9 cellular contexts compared by ENCODE assay signal in genomic region chr5:72194846-72195245, GRCh38.
A peak's percentile ranks its signal among the peaks of the same experiment; 100 is the strongest.
DNase-seq lines count a peak whose midpoint lies in the region; ATAC-seq and TF ChIP-seq lines count a peak whose summit lies in the region.
"Had no signal": no experiment of that assay in that cellular context is flagged by ENCODE, and none has a peak within 500 bp of the region (broad histone marks: within the 10 kb centered on the region; RNA-seq: fewer than 3 reads in every experiment).

No MANE protein-coding gene starts in this region.

- H3K4me2 ChIP-seq in hepatocyte = no peak overlapping the region

- H3K4me3 Mint-ChIP-seq in activated CD4-positive, alpha-beta T cell treated with anti-CD3 and anti-CD28 coated beads for 36 hours = no peak overlapping the region
- H3K4me3 Mint-ChIP-seq: WTC11 had no signal

- H3K4me3 ChIP-seq in spleen (no peak overlapping the region), hepatocyte (no peak overlapping the region)

- H3K79me2 ChIP-seq in hepatocyte = no peaks in the 10 kb centered on the region

- no peaks in the 10 kb centered on the region for H3K36me3 Mint-ChIP-seq in activated CD4-positive, alpha-beta T cell treated with anti-CD3 and anti-CD28 coated beads for 36 hours (ENCODE audit: low read depth)

- H3K9me2 ChIP-seq in hepatocyte (replicated peaks; ENCODE audit: insufficient read depth) = no peaks in the 10 kb centered on the region

- peaks cover 0 to 19% (median 0%) of the 10 kb centered on the region in 7 donors for H3K27me3 ChIP-seq in spleen (replicated peaks in 1 of 7)
- no peaks in the 10 kb centered on the region for H3K27me3 ChIP-seq in hepatocyte

- TF ChIP-seq CTCF in spleen (IDR thresholded peaks at IDR 0.05 in 8 of 11, conservative IDR thresholded peaks at IDR 0.05 in 3 of 11) (no peak), hepatocyte (IDR thresholded peaks at IDR 0.05; ENCODE audit: poor library complexity) (no peak)

- CTCF ChIA-PET in activated CD4-positive, alpha-beta T cell treated with anti-CD3 and anti-CD28 coated beads for 36 hours (lab: Charles Lee) = interaction anchor here (1.1 kb wide), 1 partner anchor 13 kb away, joined by 5 read pairs; no protein-coding TSS in a partner anchor

- no peak overlapping the region for H2AFZ ChIP-seq in hepatocyte

- TF ChIP-seq POLR2A in spleen (IDR thresholded peaks at IDR 0.05) = no peak

- peak overlapping the region; percentile 44 for H3K27ac Mint-ChIP-seq in activated CD4-positive, alpha-beta T cell treated with anti-CD3 and anti-CD28 coated beads for 36 hours
- H3K27ac Mint-ChIP-seq: WTC11 had no signal

- 76 to 85% (median 83%) methylated on average over 6 of the region's 6 CpGs for WGBS in spleen, 5 donors
- 98% methylated on average over 6 of the region's 6 CpGs for WGBS in hepatocyte (ENCODE audit: low lambda C conversion rate, missing lambda C conversion rate)

- H3K27ac ChIP-seq in spleen (no peak overlapping the region), hepatocyte (no peak overlapping the region)

- H3K4me1 ChIP-seq in spleen (no peaks in the 10 kb centered on the region), hepatocyte (ENCODE audit: insufficient read depth) (no peaks in the 10 kb centered on the region)

- H3K9me3 ChIP-seq in spleen = no peaks in the 10 kb centered on the region
- H3K9me3 ChIP-seq in hepatocyte (ENCODE audit: low read depth) = no peaks in the 10 kb centered on the region

- no peaks in the 10 kb centered on the region for H3K36me3 ChIP-seq in spleen
- no peaks in the 10 kb centered on the region for H3K36me3 ChIP-seq in hepatocyte (replicated peaks; ENCODE audit: insufficient read depth, low read depth)

- peak; percentile 61 for DNase-seq in activated CD4-positive, alpha-beta T cell treated with anti-CD3 and anti-CD28 coated beads for 36 hours
- no peak for DNase-seq in activated CD4-positive, alpha-beta T cell treated with anti-CD3 and anti-CD28 coated beads, Interleukin-2, amount 50 U/mL, for 1 hour
- DNase-seq in OCI-M1 (lab: John Stamatoyannopoulos, UW) (peak; percentile 27), spleen (no peak), NCI-H345 treated with DMSO at 0.1 percent for 48 hours (lab: John Stamatoyannopoulos, UW; ENCODE audit: unreplicated experiment) (no peak), hepatocyte (ENCODE audit: low spot score) (no peak)
- peak; percentile 37 to 38 for DNase-seq in stimulated activated CD8-positive, alpha-beta memory T cell treated with anti-CD3 and anti-CD28 coated beads, Interleukin-15, amount 100 ng/mL, for 48 hours (ENCODE audit: low read depth in 2 of 2)

- H3K27me3 Mint-ChIP-seq in activated CD4-positive, alpha-beta T cell treated with anti-CD3 and anti-CD28 coated beads for 36 hours = peaks cover 47% of the 10 kb centered on the region

- intact Hi-C loops in activated CD4-positive, alpha-beta T cell treated with anti-CD3 and anti-CD28 coated beads for 36 hours (cut with DNase I, micrococcal nuclease) = loop anchor here in 1 of 2 experiments (1.0 kb wide), 1 partner anchor 56 kb away; no protein-coding TSS in a partner anchor
- intact Hi-C loops in spleen (cut with DNase I; ENCODE audit: low total_unique reads) = no loop called here

- peaks cover 10% of the 10 kb centered on the region for H3K4me1 Mint-ChIP-seq in activated CD4-positive, alpha-beta T cell treated with anti-CD3 and anti-CD28 coated beads for 36 hours

- H3K9me3 Mint-ChIP-seq in activated CD4-positive, alpha-beta T cell treated with anti-CD3 and anti-CD28 coated beads for 36 hours (ENCODE audit: low read depth) = no peaks in the 10 kb centered on the region

- POLR2A ChIA-PET in activated CD4-positive, alpha-beta T cell treated with anti-CD3 and anti-CD28 coated beads for 36 hours (lab: Charles Lee) = no interaction called here

- H4K20me1 ChIP-seq in hepatocyte (ENCODE audit: insufficient read depth, poor library complexity, severe bottlenecking) = no peaks in the 10 kb centered on the region

- ATAC-seq in activated CD4-positive, alpha-beta T cell treated with anti-CD3 and anti-CD28 coated beads for 36 hours = peak; percentile 49
- peak; percentile 97 for ATAC-seq in HG02678 (IDR thresholded peaks at IDR 0.05; ENCODE audit: unreplicated experiment)
- ATAC-seq: WTC11 had no signal

Comparison
In these comparisons a context has a peak if more than half of its experiments do, and no peak if none do; other contexts are left out.
1. DNase-seq: peak in activated CD4-positive, alpha-beta T cell treated with anti-CD3 and anti-CD28 coated beads for 36 hours (single experiment), OCI-M1 (single experiment) and stimulated activated CD8-positive, alpha-beta memory T cell treated with anti-CD3 and anti-CD28 coated beads, Interleukin-15, amount 100 ng/mL, for 48 hours (2 of 2); none in activated CD4-positive, alpha-beta T cell treated with anti-CD3 and anti-CD28 coated beads, Interleukin-2, amount 50 U/mL, for 1 hour (single experiment), spleen (single experiment), NCI-H345 treated with DMSO at 0.1 percent for 48 hours (single experiment) and hepatocyte (single experiment).